Comparison of ENCODE assay signal across 19 cellular contexts in the genomic region with DNA sequence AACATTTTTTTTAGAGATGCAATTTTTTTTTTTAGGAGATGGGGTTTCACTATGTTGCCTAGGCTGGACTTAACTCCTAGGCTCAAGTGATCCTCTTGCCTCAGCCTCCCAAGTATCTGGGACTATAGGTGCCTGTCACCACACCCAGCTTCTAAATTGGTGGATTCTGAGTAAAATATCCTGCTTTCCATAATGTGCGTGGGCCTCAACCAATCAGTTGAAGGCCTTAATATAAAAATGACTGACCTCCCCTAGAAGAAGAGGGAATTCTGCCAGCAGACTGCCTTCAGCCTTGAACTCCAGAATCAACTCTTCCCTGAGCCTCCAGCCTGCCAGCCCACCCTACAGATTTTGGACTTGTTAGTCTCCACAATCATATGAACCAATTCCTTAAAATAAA.
A peak's percentile ranks its signal among the peaks of the same experiment; 100 is the strongest.
DNase-seq lines count a peak whose midpoint lies in the region; ATAC-seq, FAIRE-seq and TF ChIP-seq lines count a peak whose summit lies in the region.
"Had no signal": no experiment of that assay in that cellular context is flagged by ENCODE, and none has a peak within 500 bp of the region (broad histone marks: within the 10 kb centered on the region; RNA-seq: fewer than 3 reads in every experiment).

No MANE protein-coding gene starts in this region.

- 56% methylated on average over 1 of the region's 1 CpG for WGBS in K562 (ENCODE audit: insufficient coverage, low coverage, missing lambda C conversion rate)

- no peak for FAIRE-seq in K562 (lab: Jason Lieb, UNC)
- FAIRE-seq: GM12878, H1 had no signal

- no peak for TF ChIP-seq CTCF in K562 (IDR thresholded peaks at IDR 0.05 in 2 of 3, conservative IDR thresholded peaks at IDR 0.05 in 1 of 3; ENCODE audit: insufficient read depth in 2 of 3, low read depth in 1 of 3, low read length in 3 of 3)

- H3K4me3 Mint-ChIP-seq in activated naive CD8-positive, alpha-beta T cell, result no peak overlapping the region
- H3K4me3 Mint-ChIP-seq in activated naive CD8-positive, alpha-beta T cell treated with anti-CD3 and anti-CD28 coated beads for 36 hours, result no peak overlapping the region
- no peak overlapping the region for H3K4me3 Mint-ChIP-seq in memory B cell
- no peak overlapping the region for H3K4me3 Mint-ChIP-seq in activated CD8-positive, alpha-beta T cell treated with anti-CD3 and anti-CD28 coated beads, Interleukin-2, amount 10 ng/mL, durations not matched to agents 7 days and 5 days
- H3K4me3 Mint-ChIP-seq: B cell; CD8-positive, alpha-beta T cell; H9 had no signal

- no peaks in the 10 kb centered on the region for H3K9me3 Mint-ChIP-seq in activated naive CD8-positive, alpha-beta T cell (ENCODE audit: low read depth)
- no peaks in the 10 kb centered on the region for H3K9me3 Mint-ChIP-seq in activated naive CD8-positive, alpha-beta T cell treated with anti-CD3 and anti-CD28 coated beads for 36 hours
- no peaks in the 10 kb centered on the region for H3K9me3 Mint-ChIP-seq in memory B cell
- H3K9me3 Mint-ChIP-seq in activated CD8-positive, alpha-beta T cell treated with anti-CD3 and anti-CD28 coated beads, Interleukin-2, amount 10 ng/mL, durations not matched to agents 7 days and 5 days (ENCODE audit: insufficient read depth), result no peaks in the 10 kb centered on the region
- H3K9me3 Mint-ChIP-seq: CD8-positive, alpha-beta T cell; H9 had no signal

- H3K36me3 Mint-ChIP-seq in activated naive CD8-positive, alpha-beta T cell, result peaks cover 14% of the 10 kb centered on the region
- H3K36me3 Mint-ChIP-seq in activated naive CD8-positive, alpha-beta T cell treated with anti-CD3 and anti-CD28 coated beads for 36 hours, result peaks cover 5% of the 10 kb centered on the region
- peaks cover 21% of the 10 kb centered on the region for H3K36me3 Mint-ChIP-seq in memory B cell
- peaks cover 8% of the 10 kb centered on the region for H3K36me3 Mint-ChIP-seq in activated CD8-positive, alpha-beta T cell treated with anti-CD3 and anti-CD28 coated beads, Interleukin-2, amount 10 ng/mL, durations not matched to agents 7 days and 5 days (ENCODE audit: low read depth)

- H3K4me2 ChIP-seq in K562 (ENCODE audit: insufficient read depth, low read length), result no peak overlapping the region

- no peak for TF ChIP-seq POLR2A in K562 (conservative IDR thresholded peaks at IDR 0.05)

- no peak for DNase-seq in activated naive CD8-positive, alpha-beta T cell treated with anti-CD3 and anti-CD28 coated beads for 36 hours
- DNase-seq in K562 (ENCODE audit: extremely low read depth in 1 of 4, low spot score in 3 of 4), result no peak
- no peak for DNase-seq in memory B cell (ENCODE audit: low spot score in 2 of 2)
- DNase-seq in activated CD8-positive, alpha-beta T cell treated with anti-CD3 and anti-CD28 coated beads, Interleukin-2, amount 10 ng/mL, durations not matched to agents 7 days and 5 days, result no peak
- no peak for DNase-seq in SKM-1 treated with dmso at 0.1 percent for 144 hours (lab: John Stamatoyannopoulos, UW; ENCODE audit: unreplicated experiment)
- DNase-seq: 8988T; Calu3; CD8-positive, alpha-beta T cell; DMS79 treated with DMSO at 0.1 percent for 48 hours; GF-D8; H9 had no signal

- H3K36me3 ChIP-seq in K562 (ENCODE audit: control insufficient read depth, insufficient read depth, low read length), result no peaks in the 10 kb centered on the region; the same call in 2 of the 3 replicates

- in situ Hi-C loops in K562 (cut with MboI), result no loop called here

- ATAC-seq in K562 (no peak), memory B cell (ENCODE audit: low read depth) (no peak), HG02610 (IDR thresholded peaks at IDR 0.05; ENCODE audit: unreplicated experiment) (no peak), GM19452 (IDR thresholded peaks at IDR 0.05; ENCODE audit: unreplicated experiment) (no peak)
- no peak for ATAC-seq in activated CD8-positive, alpha-beta T cell treated with anti-CD3 and anti-CD28 coated beads, Interleukin-2, amount 10 ng/mL, durations not matched to agents 7 days and 5 days
- ATAC-seq: CD8-positive, alpha-beta T cell; GM12878 had no signal

- H3K9me1 ChIP-seq in K562 (ENCODE audit: control insufficient read depth, insufficient read depth, low read length), result no peaks in the 10 kb centered on the region

- no peak overlapping the region for H3K27ac ChIP-seq in K562 (ENCODE audit: extremely low read depth, low read depth, low read length)
- H3K27ac ChIP-seq: BLaER1 treated with 17β-estradiol and CSF1 and Interleukin-3, amounts not matched to agents 10 nM and 100 nM; HL-60 had no signal

- H3K27me3 ChIP-seq in K562 (ENCODE audit: control insufficient read depth in 2 of 2, insufficient read depth in 2 of 2, low read length in 2 of 2), result no peaks in the 10 kb centered on the region
- H3K27me3 ChIP-seq: BLaER1 treated with 17β-estradiol and CSF1 and Interleukin-3, amounts not matched to agents 10 nM and 100 nM had no signal

- 0 out of 3 replicates have a peak, but pooled peaks cover 6% of the 10 kb centered on the region for H3K79me2 ChIP-seq in K562 (ENCODE audit: control insufficient read depth, insufficient read depth, low read length)

- POLR2A ChIA-PET in K562 (lab: Yijun Ruan, JAX), result interaction anchor here (0.7 kb wide), 1 partner anchor 307 kb away, joined by 3 read pairs; no protein-coding TSS in a partner anchor
- POLR2A ChIA-PET in activated CD8-positive, alpha-beta T cell treated with anti-CD3 and anti-CD28 coated beads, Interleukin-2, amount 10 ng/mL, durations not matched to agents 7 days and 5 days (lab: Charles Lee), result no interaction called here

- no peak for TF ChIP-seq EP300 in K562 (IDR thresholded peaks at IDR 0.05; ENCODE audit: low read length)

- intact Hi-C loops in K562 (cut with micrococcal nuclease), result no loop called here

- H3K4me1 ChIP-seq in K562 (replicated peaks in 1 of 2; ENCODE audit: control insufficient read depth in 2 of 2, insufficient read depth in 2 of 2, low read length in 2 of 2), result peaks cover 5 to 12% of the 10 kb centered on the region in 2 experiments; a peak in 4 of 5 replicates

- no peak overlapping the region for H3K4me3 ChIP-seq in K562
- H3K4me3 ChIP-seq: BLaER1 treated with 17β-estradiol and CSF1 and Interleukin-3, amounts not matched to agents 10 nM and 100 nM; GM12878 had no signal

- H3K27me3 Mint-ChIP-seq in activated naive CD8-positive, alpha-beta T cell, result no peaks in the 10 kb centered on the region
- no peaks in the 10 kb centered on the region for H3K27me3 Mint-ChIP-seq in activated naive CD8-positive, alpha-beta T cell treated with anti-CD3 and anti-CD28 coated beads for 36 hours
- H3K27me3 Mint-ChIP-seq in memory B cell, result no peaks in the 10 kb centered on the region
- H3K27me3 Mint-ChIP-seq in activated CD8-positive, alpha-beta T cell treated with anti-CD3 and anti-CD28 coated beads, Interleukin-2, amount 10 ng/mL, durations not matched to agents 7 days and 5 days (ENCODE audit: low read depth), result no peaks in the 10 kb centered on the region
- H3K27me3 Mint-ChIP-seq: B cell had no signal

- H2AFZ ChIP-seq in K562 (ENCODE audit: low read depth, low read length), result no peak overlapping the region

- H3K9ac ChIP-seq in K562 (ENCODE audit: insufficient read depth in 1 of 2, low read depth in 2 of 2, low read length in 2 of 2), result no peak overlapping the region
- H3K9ac ChIP-seq: BLaER1 treated with 17β-estradiol and CSF1 and Interleukin-3, amounts not matched to agents 10 nM and 100 nM had no signal

- CTCF ChIA-PET in K562 (lab: Yijun Ruan, JAX; ENCODE audit: low intra/inter-chr PET ratio), result no interaction called here
- CTCF ChIA-PET in activated CD8-positive, alpha-beta T cell treated with anti-CD3 and anti-CD28 coated beads, Interleukin-2, amount 10 ng/mL, durations not matched to agents 7 days and 5 days (lab: Charles Lee), result no interaction called here

- TF ChIP-seq RAD21 in K562 (CRISPR knock-in tag; conservative IDR thresholded peaks at IDR 0.05 in 1 of 2, IDR thresholded peaks at IDR 0.05 in 1 of 2), result no peak

- H3K27ac Mint-ChIP-seq in activated naive CD8-positive, alpha-beta T cell, result peak overlapping the region; percentile 34
- H3K27ac Mint-ChIP-seq in activated naive CD8-positive, alpha-beta T cell treated with anti-CD3 and anti-CD28 coated beads for 36 hours, result no peak overlapping the region
- peak overlapping the region; percentile 29 for H3K27ac Mint-ChIP-seq in memory B cell
- no peak overlapping the region for H3K27ac Mint-ChIP-seq in activated CD8-positive, alpha-beta T cell treated with anti-CD3 and anti-CD28 coated beads, Interleukin-2, amount 10 ng/mL, durations not matched to agents 7 days and 5 days
- H3K27ac Mint-ChIP-seq: B cell, H9 had no signal

- H3K9me3 ChIP-seq in K562 (replicated peaks; ENCODE audit: control insufficient read depth, insufficient read depth, low read depth, low read length), result no peaks in the 10 kb centered on the region
- H3K9me3 ChIP-seq: BLaER1 treated with 17β-estradiol and CSF1 and Interleukin-3, amounts not matched to agents 10 nM and 100 nM had no signal

- H4K20me1 ChIP-seq in K562 (replicated peaks; ENCODE audit: control insufficient read depth, insufficient read depth, low read length), result no peaks in the 10 kb centered on the region

- peaks cover 33% of the 10 kb centered on the region for H3K4me1 Mint-ChIP-seq in activated naive CD8-positive, alpha-beta T cell (ENCODE audit: low read depth)
- peaks cover 13% of the 10 kb centered on the region for H3K4me1 Mint-ChIP-seq in activated naive CD8-positive, alpha-beta T cell treated with anti-CD3 and anti-CD28 coated beads for 36 hours
- H3K4me1 Mint-ChIP-seq in memory B cell, result peaks cover 18% of the 10 kb centered on the region
- peaks cover 19% of the 10 kb centered on the region for H3K4me1 Mint-ChIP-seq in activated CD8-positive, alpha-beta T cell treated with anti-CD3 and anti-CD28 coated beads, Interleukin-2, amount 10 ng/mL, durations not matched to agents 7 days and 5 days (ENCODE audit: low read depth)

- BruUV-seq in K562 (replicated peaks; lab: Mats Ljungman, UMichigan), result no TSS peak

TF ChIP-seq in K562, 482 proteins besides CTCF, POLR2A, EP300 and RAD21:
- TF ChIP-seq ZNF134 (CRISPR knock-in tag; conservative IDR thresholded peaks at IDR 0.05), result peak; percentile 75
- TF ChIP-seq ARHGAP35 (IDR thresholded peaks at IDR 0.05; ENCODE audit: partially characterized antibody), result no peak

Comparison
In these comparisons a context has a peak if more than half of its experiments do, and no peak if none do; other contexts are left out.
1. H3K27ac Mint-ChIP-seq: peak in activated naive CD8-positive, alpha-beta T cell (single experiment) and memory B cell (single experiment); none in activated naive CD8-positive, alpha-beta T cell treated with anti-CD3 and anti-CD28 coated beads for 36 hours (single experiment) and activated CD8-positive, alpha-beta T cell treated with anti-CD3 and anti-CD28 coated beads, Interleukin-2, amount 10 ng/mL, durations not matched to agents 7 days and 5 days (single experiment).